Comparison of ENCODE assay signal across 8 cellular contexts in genomic region chr10:128150045-128150493, GRCh38. TPM values are rescaled to one million over a fixed set of nuclear protein-coding genes. Genes with fewer than 3 reads are reported as not detected.
DNase-seq lines count a peak whose midpoint lies in the region; ATAC-seq and TF ChIP-seq lines count a peak whose summit lies in the region.

No MANE protein-coding gene starts in this region.

- no peak overlapping the region for H3K27ac Mint-ChIP-seq in natural killer cell treated with Interleukin-12 subunit alpha and Interleukin-12 subunit beta and Interleukin-15 and Interleukin-18, amount 100 ng/mL, for 72 hours

- no peak for TF ChIP-seq CTCF in fibroblast of mammary gland (conservative IDR thresholded peaks at IDR 0.05; ENCODE audit: control insufficient read depth, insufficient read depth, low read depth, low read length)

- peak; percentile 63 for ATAC-seq in HG03378 (IDR thresholded peaks at IDR 0.05; ENCODE audit: unreplicated experiment)
- ATAC-seq in activated T-cell treated with anti-CD3 and anti-CD28 coated beads, Interleukin-2, amount 50 U/mL, for 4 hours = peak; percentile 93 to 95
- ATAC-seq in natural killer cell treated with Interleukin-12 subunit alpha and Interleukin-12 subunit beta and Interleukin-15 and Interleukin-18, amount 100 ng/mL, for 72 hours = peak; percentile 96 to 98

- peaks cover 3% of the 10 kb centered on the region for H3K9me3 Mint-ChIP-seq in activated T-cell treated with anti-CD3 and anti-CD28 coated beads, Interleukin-2, amount 50 U/mL, for 4 hours
- no peaks in the 10 kb centered on the region for H3K9me3 Mint-ChIP-seq in natural killer cell treated with Interleukin-12 subunit alpha and Interleukin-12 subunit beta and Interleukin-15 and Interleukin-18, amount 100 ng/mL, for 72 hours

- DNase-seq in Ammon's horn (ENCODE audit: low spot score) (peak; percentile 67), GM19238 (ENCODE audit: insufficient read length, low spot score) (peak; percentile 83), NOMO-1 treated with DMSO at 0.1 percent for 48 hours (lab: John Stamatoyannopoulos, UW; ENCODE audit: unreplicated experiment) (peak; percentile 63), fibroblast of mammary gland (ENCODE audit: low read depth) (peak; percentile 62)
- peak; percentile 73 for DNase-seq in activated T-cell treated with anti-CD3 and anti-CD28 coated beads, Interleukin-2, amount 50 U/mL, for 4 hours
- DNase-seq in natural killer cell treated with Interleukin-12 subunit alpha and Interleukin-12 subunit beta and Interleukin-15 and Interleukin-18, amount 100 ng/mL, for 72 hours (ENCODE audit: low spot score) = peak; percentile 86
- DNase-seq in stimulated activated naive CD4-positive, alpha-beta T cell (lab: John Stamatoyannopoulos, UW) = peak; percentile 64 to 83 (median 72)

- no peaks in the 10 kb centered on the region for H3K27me3 Mint-ChIP-seq in activated T-cell treated with anti-CD3 and anti-CD28 coated beads, Interleukin-2, amount 50 U/mL, for 4 hours (ENCODE audit: low read depth)
- H3K27me3 Mint-ChIP-seq in natural killer cell treated with Interleukin-12 subunit alpha and Interleukin-12 subunit beta and Interleukin-15 and Interleukin-18, amount 100 ng/mL, for 72 hours = peaks cover 0 to 10% of the 10 kb centered on the region in 2 donors

- peak overlapping the region; percentile 62 for H3K4me3 ChIP-seq in fibroblast of mammary gland (ENCODE audit: control insufficient read depth, low read depth, low read length)

- H3K4me3 Mint-ChIP-seq in activated T-cell treated with anti-CD3 and anti-CD28 coated beads, Interleukin-2, amount 50 U/mL, for 4 hours = peak overlapping the region; percentile 68
- peak overlapping the region; percentile 61 for H3K4me3 Mint-ChIP-seq in natural killer cell treated with Interleukin-12 subunit alpha and Interleukin-12 subunit beta and Interleukin-15 and Interleukin-18, amount 100 ng/mL, for 72 hours

- H3K4me1 Mint-ChIP-seq in activated T-cell treated with anti-CD3 and anti-CD28 coated beads, Interleukin-2, amount 50 U/mL, for 4 hours (ENCODE audit: low read depth) = peaks cover 22% of the 10 kb centered on the region
- H3K4me1 Mint-ChIP-seq in natural killer cell treated with Interleukin-12 subunit alpha and Interleukin-12 subunit beta and Interleukin-15 and Interleukin-18, amount 100 ng/mL, for 72 hours (ENCODE audit: low read depth in 2 of 2) = peaks cover 16 to 18% of the 10 kb centered on the region in 2 donors

- H3K36me3 Mint-ChIP-seq in activated T-cell treated with anti-CD3 and anti-CD28 coated beads, Interleukin-2, amount 50 U/mL, for 4 hours (ENCODE audit: insufficient read depth) = no peaks in the 10 kb centered on the region
- H3K36me3 Mint-ChIP-seq in natural killer cell treated with Interleukin-12 subunit alpha and Interleukin-12 subunit beta and Interleukin-15 and Interleukin-18, amount 100 ng/mL, for 72 hours = no peaks in the 10 kb centered on the region

RNA-seq across cellular contexts. Expression of gene MKI67, which starts 23.8 kb away (rescaled TPM):
- 1 to 10 TPM; 5.4 to 5.7 (median 5.4) TPM for total RNA-seq in activated T-cell treated with anti-CD3 and anti-CD28 coated beads, Interleukin-2, amount 50 U/mL, for 4 hours
- total RNA-seq in natural killer cell treated with Interleukin-12 subunit alpha and Interleukin-12 subunit beta and Interleukin-15 and Interleukin-18, amount 100 ng/mL, for 72 hours = 100 to 1,000 TPM; 141 to 270 TPM

Comparison
In these comparisons a context has a peak if more than half of its experiments do, and no peak if none do; other contexts are left out.
1. Peak in every context shown above with its lines: DNase-seq, ATAC-seq and H3K4me3 ChIP-seq.
2. RNA of gene MKI67, which starts 23.8 kb away (total RNA-seq): 141 to 270 TPM in natural killer cell treated with Interleukin-12 subunit alpha and Interleukin-12 subunit beta and Interleukin-15 and Interleukin-18, amount 100 ng/mL, for 72 hours; 5.4 to 5.7 TPM in activated T-cell treated with anti-CD3 and anti-CD28 coated beads, Interleukin-2, amount 50 U/mL, for 4 hours; every median in the first group is over 10 times any median in the second.